ENCODE assay signal across 19 cellular contexts in genomic region chr12:80512781-80513180, GRCh38.
DNase-seq lines count a peak whose midpoint lies in the region; ATAC-seq and TF ChIP-seq lines count a peak whose summit lies in the region.
"Had no signal": no experiment of that assay in that cellular context is flagged by ENCODE, and none has a peak within 500 bp of the region (broad histone marks: within the 10 kb centered on the region; RNA-seq: fewer than 3 reads in every experiment).

No MANE protein-coding gene starts in this region.

- H3F3A ChIP-seq in GM23338 (replicated peaks; ENCODE audit: low read depth) = no peaks in the 10 kb centered on the region

- no peaks in the 10 kb centered on the region for H3K27me3 Mint-ChIP-seq in GM23338 (ENCODE audit: insufficient read depth, low read depth, poor library complexity)
- H3K27me3 Mint-ChIP-seq: CD4-positive, alpha-beta T cell had no signal

- H3K4me1 ChIP-seq in GM23338 (ENCODE audit: insufficient read depth) = no peaks in the 10 kb centered on the region
- no peaks in the 10 kb centered on the region for H3K4me1 ChIP-seq in OCI-LY7 (ENCODE audit: insufficient read depth, low read length, poor library complexity, severe bottlenecking)

- H3K4me3 ChIP-seq in GM23338 (no peak overlapping the region), OCI-LY7 (ENCODE audit: low read depth, low read length, poor library complexity, severe bottlenecking) (no peak overlapping the region), coronary artery (peak overlapping the region; percentile 45)
- H3K4me3 ChIP-seq: SJCRH30 had no signal

- CTCF ChIA-PET in OCI-LY7 (lab: Charles Lee; ENCODE audit: unreplicated experiment) = no interaction called here

- TF ChIP-seq CTCF in GM23338 (conservative IDR thresholded peaks at IDR 0.05; ENCODE audit: low read depth in 2 of 2) (peak; percentile 50 to 55), OCI-LY7 (conservative IDR thresholded peaks at IDR 0.05; ENCODE audit: low read length) (peak; percentile 48), coronary artery (IDR thresholded peaks at IDR 0.05) (no peak)

- POLR2A ChIA-PET in OCI-LY7 (lab: Charles Lee) = no interaction called here

- 0 out of 3 replicates have a peak, but pooled peaks cover 2% of the 10 kb centered on the region for H3K36me3 Mint-ChIP-seq in GM23338 (ENCODE audit: low read depth)

- no peak overlapping the region; the same call in 1 of the 2 replicates for H3K27ac Mint-ChIP-seq in GM23338
- H3K27ac Mint-ChIP-seq: CD4-positive, alpha-beta T cell had no signal

- DNase-seq in GM23338 (ENCODE audit: low spot score) (peak; percentile 40), OCI-LY7 (ENCODE audit: low spot score) (no peak), coronary artery (ENCODE audit: low spot score) (no peak), mesenteric fat pad (ENCODE audit: low spot score) (peak; percentile 81), NCI-H510A (lab: John Stamatoyannopoulos, UW) (no peak), HPDE6-E6E7 (ENCODE audit: extremely low spot score) (no peak)
- DNase-seq: CD4-positive, alpha-beta T cell; DMS153; GDM1; NCI-H1105; NCI-H1694; NCI-H2081 treated with DMSO at 0.1 percent for 48 hours; NCI-H446 treated with DMSO at 0.1 percent for 48 hours; NCI-H774; SJCRH30; SW 1271 had no signal

- H3K27me3 ChIP-seq in GM23338 (ENCODE audit: insufficient read depth) = no peaks in the 10 kb centered on the region
- H3K27me3 ChIP-seq: SJCRH30 had no signal

- H2AFZ ChIP-seq in GM23338 = peak overlapping the region; percentile 15; the same call in 1 of the 2 replicates
- H2AFZ ChIP-seq in OCI-LY7 (ENCODE audit: low read length) = peak overlapping the region; percentile 64; the same call in 1 of the 2 replicates

- peaks cover 3% of the 10 kb centered on the region; the same call in 2 of the 3 replicates for H3K9me3 Mint-ChIP-seq in GM23338

- H3K36me3 ChIP-seq in GM23338 (ENCODE audit: insufficient read depth) (no peaks in the 10 kb centered on the region), OCI-LY7 (ENCODE audit: insufficient read depth, low read length) (no peaks in the 10 kb centered on the region)

- H4K20me1 ChIP-seq in GM23338 (replicated peaks; ENCODE audit: insufficient read depth) = no peaks in the 10 kb centered on the region
- no peaks in the 10 kb centered on the region for H4K20me1 ChIP-seq in OCI-LY7 (ENCODE audit: insufficient read depth, low read length)

- no peak overlapping the region for H3K4me3 Mint-ChIP-seq in GM23338
- H3K4me3 Mint-ChIP-seq: CD4-positive, alpha-beta T cell had no signal

- ATAC-seq in GM23338 = peak; percentile 77
- no peak for ATAC-seq in GM19023 (IDR thresholded peaks at IDR 0.05; ENCODE audit: unreplicated experiment)
- ATAC-seq in GM21737 (IDR thresholded peaks at IDR 0.05; ENCODE audit: unreplicated experiment) = no peak

- BruUV-seq in OCI-LY7 (replicated peaks; lab: Mats Ljungman, UMichigan) = no TSS peak

- intact Hi-C loops in OCI-LY7 (cut with micrococcal nuclease; ENCODE audit: unreplicated experiment) = no loop called here

- H3K9me2 ChIP-seq in GM23338 (ENCODE audit: insufficient read depth) (no peaks in the 10 kb centered on the region), OCI-LY7 (ENCODE audit: insufficient read depth, low read length) (no peaks in the 10 kb centered on the region)

- H3K79me2 ChIP-seq in GM23338 (replicated peaks; ENCODE audit: insufficient read depth) (no peaks in the 10 kb centered on the region), OCI-LY7 (ENCODE audit: insufficient read depth, low read depth, low read length) (no peaks in the 10 kb centered on the region)

- H3K4me2 ChIP-seq in GM23338 (no peak overlapping the region), OCI-LY7 (ENCODE audit: low read length) (peak overlapping the region; percentile 21; the same call in 1 of the 2 replicates)

- no peaks in the 10 kb centered on the region; the same call in 1 of the 2 replicates for H3K9me3 ChIP-seq in OCI-LY7 (ENCODE audit: low read length)

- no peak overlapping the region for H3K27ac ChIP-seq in GM23338 (ENCODE audit: low read depth)
- no peak overlapping the region for H3K27ac ChIP-seq in OCI-LY7 (ENCODE audit: low read depth, low read length, poor library complexity, severe bottlenecking)
- no peak overlapping the region for H3K27ac ChIP-seq in coronary artery
- H3K27ac ChIP-seq: RWPE1, SJCRH30 had no signal

- no peaks in the 10 kb centered on the region; the same call in 2 of the 3 replicates for H3K4me1 Mint-ChIP-seq in GM23338

TF ChIP-seq in GM23338, 12 proteins besides CTCF, POLR2A, EP300 and RAD21:
- TF ChIP-seq ZNF331 (CRISPR knock-in tag; IDR thresholded peaks at IDR 0.05; ENCODE audit: low read depth) (no peak), ZNF114 (CRISPR knock-in tag; IDR thresholded peaks at IDR 0.05) (no peak), NANOG (IDR thresholded peaks at IDR 0.05; ENCODE audit: borderline replicate concordance) (no peak), EZH2 (IDR thresholded peaks at IDR 0.05; ENCODE audit: low read depth, unreplicated experiment) (no peak), JUNB (IDR thresholded peaks at IDR 0.05; ENCODE audit: unreplicated experiment) (no peak), POLR2AphosphoS5 (IDR thresholded peaks at IDR 0.05; ENCODE audit: low read depth) (no peak), EZH2phosphoT487 (IDR thresholded peaks at IDR 0.05; ENCODE audit: unreplicated experiment) (no peak), REST (IDR thresholded peaks at IDR 0.05; ENCODE audit: unreplicated experiment) (no peak), STAT1 (IDR thresholded peaks at IDR 0.05; ENCODE audit: unreplicated experiment) (no peak)
- TF ChIP-seq, protein P1, sequence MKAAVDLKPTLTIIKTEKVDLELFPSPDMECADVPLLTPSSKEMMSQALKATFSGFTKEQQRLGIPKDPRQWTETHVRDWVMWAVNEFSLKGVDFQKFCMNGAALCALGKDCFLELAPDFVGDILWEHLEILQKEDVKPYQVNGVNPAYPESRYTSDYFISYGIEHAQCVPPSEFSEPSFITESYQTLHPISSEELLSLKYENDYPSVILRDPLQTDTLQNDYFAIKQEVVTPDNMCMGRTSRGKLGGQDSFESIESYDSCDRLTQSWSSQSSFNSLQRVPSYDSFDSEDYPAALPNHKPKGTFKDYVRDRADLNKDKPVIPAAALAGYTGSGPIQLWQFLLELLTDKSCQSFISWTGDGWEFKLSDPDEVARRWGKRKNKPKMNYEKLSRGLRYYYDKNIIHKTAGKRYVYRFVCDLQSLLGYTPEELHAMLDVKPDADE (IDR thresholded peaks at IDR 0.05) = no peak
TF ChIP-seq in GM23338: peak in this region for 0.

Comparison
In these comparisons a context has a peak if more than half of its experiments do, and no peak if none do; other contexts are left out.
1. DNase-seq: peak in GM23338 (single experiment) and mesenteric fat pad (single experiment); none in OCI-LY7 (single experiment), coronary artery (single experiment), NCI-H510A (single experiment) and HPDE6-E6E7 (single experiment).